In the genomic region with DNA sequence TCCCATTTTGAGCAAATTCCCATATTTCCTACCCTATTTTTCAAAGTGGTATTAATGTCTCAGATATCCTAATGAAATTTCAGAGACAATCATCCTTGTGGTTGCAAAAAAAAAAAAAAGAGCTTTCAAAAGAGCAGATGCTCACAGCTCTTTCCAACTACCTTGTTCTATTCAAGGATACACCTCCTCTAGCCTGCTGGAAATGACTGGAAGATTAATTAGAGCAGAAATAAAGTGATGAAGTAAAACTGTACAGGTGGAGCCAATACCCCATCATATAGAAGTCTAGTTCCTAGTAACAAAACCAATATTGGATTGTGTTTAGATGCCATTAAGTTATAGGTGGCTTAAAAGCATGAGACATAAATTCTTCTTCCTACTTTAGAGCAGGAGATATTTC, we compare ENCODE assay signal across 27 cellular contexts. TPM values are rescaled to one million over a fixed set of nuclear protein-coding genes. Genes with fewer than 3 reads are reported as not detected.
DNase-seq lines count a peak whose midpoint lies in the region; ATAC-seq and TF ChIP-seq lines count a peak whose summit lies in the region.
"Had no signal": no experiment of that assay in that cellular context is flagged by ENCODE, and none has a peak within 500 bp of the region (broad histone marks: within the 10 kb centered on the region; RNA-seq: fewer than 3 reads in every experiment).

No MANE protein-coding gene starts in this region.

- TF ChIP-seq CTCF in psoas muscle (IDR thresholded peaks at IDR 0.05): no peak

- POLR2A ChIA-PET in CD8-positive, alpha-beta memory T cell (lab: Charles Lee): interaction anchor here (0.7 kb wide), 1 partner anchor 21 kb away, joined by 5 read pairs; no protein-coding TSS in a partner anchor
- POLR2A ChIA-PET in activated CD4-positive, alpha-beta memory T cell treated with anti-CD3 and anti-CD28 coated beads, Interleukin-2, amount 10 ng/mL, durations not matched to agents 7 days and 5 days (lab: Charles Lee): interaction anchor here (1.7 to 6.8 kb wide), 2 partner anchors 14 to 17 kb away, joined by 5 to 191 read pairs; no protein-coding TSS in a partner anchor

- ATAC-seq in psoas muscle (no peak), HG03135 (IDR thresholded peaks at IDR 0.05; ENCODE audit: unreplicated experiment) (no peak)
- ATAC-seq: activated CD8-positive, alpha-beta memory T cell treated with anti-CD3 and anti-CD28 coated beads, Interleukin-2, amount 10 ng/mL, durations not matched to agents 7 days and 5 days; activated naive CD8-positive, alpha-beta T cell treated with anti-CD3 and anti-CD28 coated beads, Interleukin-2, amount 50 U/mL, for 24 hours; left lung; sciatic nerve had no signal

- intact Hi-C loops in psoas muscle (cut with DNase I): no loop called here

- no peaks in the 10 kb centered on the region for H3K36me3 ChIP-seq in CD8-positive, alpha-beta memory T cell (ENCODE audit: insufficient read depth, low read length)
- H3K36me3 ChIP-seq in psoas muscle (ENCODE audit: insufficient read depth in 1 of 2, low read depth in 1 of 2): peaks cover 0 to 14% of the 10 kb centered on the region in 2 donors

- H3K4me3 Mint-ChIP-seq in CD8-positive, alpha-beta memory T cell: peak overlapping the region in 1 of 7 donors; percentile 8
- no peak overlapping the region for H3K4me3 Mint-ChIP-seq in IgD-negative memory B cell
- no peak overlapping the region for H3K4me3 Mint-ChIP-seq in activated CD4-positive, alpha-beta memory T cell treated with anti-CD3 and anti-CD28 coated beads, Interleukin-2, amount 10 ng/mL, durations not matched to agents 7 days and 5 days
- H3K4me3 Mint-ChIP-seq: activated CD8-positive, alpha-beta memory T cell treated with anti-CD3 and anti-CD28 coated beads, Interleukin-2, amount 10 ng/mL, durations not matched to agents 7 days and 5 days; activated naive CD8-positive, alpha-beta T cell treated with anti-CD3 and anti-CD28 coated beads, Interleukin-2, amount 50 U/mL, for 24 hours; dendritic cell treated with granulocyte-macrophage colony-stimulating factor and Interleukin-4, amounts not matched to agents 40 ng/mL and 50 ng/mL, for 4 days; endodermal cell had no signal

- CTCF ChIA-PET in CD8-positive, alpha-beta memory T cell (lab: Charles Lee): interaction anchor here (0.6 to 0.9 kb wide), 2 partner anchors 9 to 28 kb away, joined by 3 read pairs; no protein-coding TSS in a partner anchor
- CTCF ChIA-PET in activated CD4-positive, alpha-beta memory T cell treated with anti-CD3 and anti-CD28 coated beads, Interleukin-2, amount 10 ng/mL, durations not matched to agents 7 days and 5 days (lab: Charles Lee): interaction anchor here (0.7 to 5.8 kb wide), 4 partner anchors 15 to 149 kb away, joined by 3 to 46 read pairs (median 5); no protein-coding TSS in a partner anchor

- no peaks in the 10 kb centered on the region for H3K9me3 Mint-ChIP-seq in CD8-positive, alpha-beta memory T cell
- no peaks in the 10 kb centered on the region for H3K9me3 Mint-ChIP-seq in IgD-negative memory B cell
- H3K9me3 Mint-ChIP-seq in activated CD4-positive, alpha-beta memory T cell treated with anti-CD3 and anti-CD28 coated beads, Interleukin-2, amount 10 ng/mL, durations not matched to agents 7 days and 5 days: no peaks in the 10 kb centered on the region
- H3K9me3 Mint-ChIP-seq: activated naive CD8-positive, alpha-beta T cell treated with anti-CD3 and anti-CD28 coated beads, Interleukin-2, amount 50 U/mL, for 24 hours; dendritic cell treated with granulocyte-macrophage colony-stimulating factor and Interleukin-4, amounts not matched to agents 40 ng/mL and 50 ng/mL, for 4 days; endodermal cell had no signal

- H3K4me1 ChIP-seq in CD8-positive, alpha-beta memory T cell (ENCODE audit: insufficient read depth, low read length): peaks cover 30% of the 10 kb centered on the region
- peaks cover 69% of the 10 kb centered on the region for H3K4me1 ChIP-seq in psoas muscle

- H3K9me3 ChIP-seq in CD8-positive, alpha-beta memory T cell (ENCODE audit: low read length): no peaks in the 10 kb centered on the region
- H3K9me3 ChIP-seq in psoas muscle: no peaks in the 10 kb centered on the region
- H3K9me3 ChIP-seq: left lung, MG63, Peyer's patch, upper lobe of left lung had no signal

- DNase-seq in CD8-positive, alpha-beta memory T cell: no peak
- no peak for DNase-seq in activated CD4-positive, alpha-beta memory T cell treated with anti-CD3 and anti-CD28 coated beads, Interleukin-2, amount 10 ng/mL, durations not matched to agents 7 days and 5 days
- DNase-seq in psoas muscle: no peak
- no peak for DNase-seq in A172 (ENCODE audit: low spot score)
- DNase-seq in SW480 (ENCODE audit: low spot score): no peak
- DNase-seq: activated CD4-positive, alpha-beta T cell treated with anti-CD3 and anti-CD28 coated beads for 48 hours; activated CD8-positive, alpha-beta memory T cell treated with anti-CD3 and anti-CD28 coated beads, Interleukin-2, amount 10 ng/mL, durations not matched to agents 7 days and 5 days; activated naive CD4-positive, alpha-beta T cell; activated naive CD8-positive, alpha-beta T cell treated with anti-CD3 and anti-CD28 coated beads, Interleukin-2, amount 50 U/mL, for 24 hours; DND-41; endodermal cell; glutamatergic neuron; KG1; left lung; MG63; NCI-H1417 treated with DMSO at 0.1 percent for 48 hours; Peyer's patch; SHP77; stimulated activated CD4-positive, alpha-beta T cell treated with anti-CD3 and anti-CD28 coated beads, Interleukin-12 subunit alpha, Interleukin-12 subunit beta, amount 100 ng/mL, for 4 hours; stimulated activated CD4-positive, alpha-beta T cell treated with anti-CD3 and anti-CD28 coated beads, Interleukin-4, amount 100 ng/mL, for 24 hours; upper lobe of left lung had no signal

- H3K27me3 ChIP-seq in CD8-positive, alpha-beta memory T cell (ENCODE audit: insufficient read depth, low read length, poor library complexity, severe bottlenecking): no peaks in the 10 kb centered on the region
- no peaks in the 10 kb centered on the region for H3K27me3 ChIP-seq in psoas muscle (ENCODE audit: insufficient read depth in 3 of 3, low read length in 2 of 3)
- H3K27me3 ChIP-seq: left lung, MG63, Peyer's patch, upper lobe of left lung had no signal

- no peak overlapping the region for H3K27ac ChIP-seq in CD8-positive, alpha-beta memory T cell (ENCODE audit: low read depth, low read length)
- H3K27ac ChIP-seq in psoas muscle: peak overlapping the region; percentile 95
- H3K27ac ChIP-seq: C4-2B, Peyer's patch had no signal

- H3K4me3 ChIP-seq in CD8-positive, alpha-beta memory T cell (ENCODE audit: low read length): no peak overlapping the region
- no peak overlapping the region for H3K4me3 ChIP-seq in psoas muscle
- H3K4me3 ChIP-seq: left lung, MG63, Peyer's patch, upper lobe of left lung had no signal

- peaks cover 5 to 33% (median 6%) of the 10 kb centered on the region in 3 donors for H3K36me3 Mint-ChIP-seq in CD8-positive, alpha-beta memory T cell
- H3K36me3 Mint-ChIP-seq in IgD-negative memory B cell: peaks cover 5% of the 10 kb centered on the region
- H3K36me3 Mint-ChIP-seq in activated CD4-positive, alpha-beta memory T cell treated with anti-CD3 and anti-CD28 coated beads, Interleukin-2, amount 10 ng/mL, durations not matched to agents 7 days and 5 days (ENCODE audit: low read depth): peaks cover 47% of the 10 kb centered on the region

- peak overlapping the region in 6 of 8 donors; percentile 37 to 88 (median 74) for H3K27ac Mint-ChIP-seq in CD8-positive, alpha-beta memory T cell
- peak overlapping the region in 2 of 3 donors; percentile 32 to 56 for H3K27ac Mint-ChIP-seq in IgD-negative memory B cell
- H3K27ac Mint-ChIP-seq in activated CD4-positive, alpha-beta memory T cell treated with anti-CD3 and anti-CD28 coated beads, Interleukin-2, amount 10 ng/mL, durations not matched to agents 7 days and 5 days: peak overlapping the region; percentile 6
- H3K27ac Mint-ChIP-seq: activated CD8-positive, alpha-beta memory T cell treated with anti-CD3 and anti-CD28 coated beads, Interleukin-2, amount 10 ng/mL, durations not matched to agents 7 days and 5 days; activated naive CD8-positive, alpha-beta T cell treated with anti-CD3 and anti-CD28 coated beads, Interleukin-2, amount 50 U/mL, for 24 hours; dendritic cell treated with granulocyte-macrophage colony-stimulating factor and Interleukin-4, amounts not matched to agents 40 ng/mL and 50 ng/mL, for 4 days; endodermal cell; progenitor cell of endocrine pancreas had no signal

- no peaks in the 10 kb centered on the region for H3K27me3 Mint-ChIP-seq in CD8-positive, alpha-beta memory T cell
- no peaks in the 10 kb centered on the region for H3K27me3 Mint-ChIP-seq in IgD-negative memory B cell
- no peaks in the 10 kb centered on the region for H3K27me3 Mint-ChIP-seq in activated CD4-positive, alpha-beta memory T cell treated with anti-CD3 and anti-CD28 coated beads, Interleukin-2, amount 10 ng/mL, durations not matched to agents 7 days and 5 days
- H3K27me3 Mint-ChIP-seq: activated CD8-positive, alpha-beta memory T cell treated with anti-CD3 and anti-CD28 coated beads, Interleukin-2, amount 10 ng/mL, durations not matched to agents 7 days and 5 days; activated naive CD8-positive, alpha-beta T cell treated with anti-CD3 and anti-CD28 coated beads, Interleukin-2, amount 50 U/mL, for 24 hours; dendritic cell treated with granulocyte-macrophage colony-stimulating factor and Interleukin-4, amounts not matched to agents 40 ng/mL and 50 ng/mL, for 4 days; progenitor cell of endocrine pancreas had no signal

- peaks cover 54 to 78% (median 57%) of the 10 kb centered on the region in 3 donors for H3K4me1 Mint-ChIP-seq in CD8-positive, alpha-beta memory T cell
- H3K4me1 Mint-ChIP-seq in IgD-negative memory B cell: peaks cover 38 to 45% (median 43%) of the 10 kb centered on the region in 3 donors
- H3K4me1 Mint-ChIP-seq in activated CD4-positive, alpha-beta memory T cell treated with anti-CD3 and anti-CD28 coated beads, Interleukin-2, amount 10 ng/mL, durations not matched to agents 7 days and 5 days: peaks cover 46% of the 10 kb centered on the region

RNA-seq across cellular contexts. Expression of gene ILRUN, which starts 42.5 kb away (rescaled TPM):
- total RNA-seq in CD8-positive, alpha-beta memory T cell: 10 to 100 TPM; 53.3 to 61.9 TPM
- 18.8 TPM for polyA plus RNA-seq in CD8-positive, alpha-beta memory T cell
- polyA plus RNA-seq in IgD-negative memory B cell (15.4 TPM), psoas muscle (100 to 1,000 TPM in 2 of 3 donors, 10 to 100 TPM in 1; 89.4 to 312 (median 131) TPM)
- total RNA-seq in activated CD4-positive, alpha-beta memory T cell treated with anti-CD3 and anti-CD28 coated beads, Interleukin-2, amount 10 ng/mL, durations not matched to agents 7 days and 5 days: 10 to 100 TPM; 85.3 to 86.6 TPM
- 100 to 1,000 TPM; 129 to 191 (median 176) TPM for total RNA-seq in psoas muscle
- total RNA-seq in A172 (2014; rRNA removed; shearing (Covaris generic)): 37.8 and 40.5 TPM in 2 replicates

Comparison
In these comparisons a context has a peak if more than half of its experiments do, and no peak if none do; other contexts are left out.
1. H3K27ac Mint-ChIP-seq: peak in every context shown above with its lines; median percentile 74 in CD8-positive, alpha-beta memory T cell; 44 in IgD-negative memory B cell; 6 in activated CD4-positive, alpha-beta memory T cell treated with anti-CD3 and anti-CD28 coated beads, Interleukin-2, amount 10 ng/mL, durations not matched to agents 7 days and 5 days.